In the genomic region with DNA sequence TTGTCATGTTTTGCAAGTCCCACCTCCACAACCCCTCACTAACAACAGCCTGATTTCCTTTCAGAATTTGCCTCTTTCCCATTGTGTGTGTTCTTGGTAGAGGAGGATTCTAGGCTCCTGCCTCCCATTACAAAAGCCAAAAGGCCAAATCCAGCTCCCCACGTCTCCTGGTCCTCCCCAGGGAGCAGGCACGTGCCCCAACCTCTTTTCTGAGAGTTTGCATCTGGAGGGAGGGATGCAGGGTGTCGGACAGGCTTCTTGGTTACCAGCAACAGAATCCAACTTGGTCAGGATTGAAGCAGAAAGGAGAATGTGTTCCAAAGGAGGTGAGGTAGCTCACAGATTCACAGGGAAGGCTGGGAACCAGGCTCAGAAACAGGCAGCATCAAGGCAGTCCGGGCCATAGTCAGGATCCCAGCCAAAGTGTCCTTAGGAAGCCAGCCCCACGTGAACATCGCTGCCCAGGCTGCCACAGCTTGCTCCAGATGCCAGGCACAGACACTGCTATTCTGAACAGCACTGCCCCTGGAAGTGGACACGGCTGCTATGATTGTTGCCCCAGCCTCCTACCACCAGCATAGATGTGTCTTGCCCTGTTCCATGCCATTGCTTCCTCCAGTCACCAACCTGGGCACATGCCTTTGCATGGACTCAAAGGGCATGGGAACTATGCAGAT, we compare ENCODE assay signal across 12 cellular contexts.
A peak's percentile ranks its signal among the peaks of the same experiment; 100 is the strongest.
DNase-seq lines count a peak whose midpoint lies in the region; ATAC-seq and TF ChIP-seq lines count a peak whose summit lies in the region.
"Had no signal": no experiment of that assay in that cellular context is flagged by ENCODE, and none has a peak within 500 bp of the region (broad histone marks: within the 10 kb centered on the region; RNA-seq: fewer than 3 reads in every experiment).

No MANE protein-coding gene starts in this region.

- H3K27ac ChIP-seq in GM23248 (peak overlapping the region; percentile 83), esophagus muscularis mucosa (replicated peaks in 1 of 4) (peak overlapping the region; percentile 74 to 82 (median 79)), mesendoderm (ENCODE audit: low read depth, low read length) (no peak overlapping the region), stomach smooth muscle (ENCODE audit: low read length) (peak overlapping the region; percentile 94), dorsolateral prefrontal cortex (no peak overlapping the region)
- H3K27ac ChIP-seq: HL-60 had no signal

- no peaks in the 10 kb centered on the region for H3K27me3 ChIP-seq in GM23248 (replicated peaks; ENCODE audit: insufficient read depth)
- no peaks in the 10 kb centered on the region for H3K27me3 ChIP-seq in esophagus muscularis mucosa
- H3K27me3 ChIP-seq in mesendoderm (ENCODE audit: insufficient read depth, low read length, poor library complexity), result no peaks in the 10 kb centered on the region
- no peaks in the 10 kb centered on the region for H3K27me3 ChIP-seq in stomach smooth muscle (ENCODE audit: control insufficient read depth in 1 of 2, insufficient read depth in 2 of 2, low read length in 2 of 2)
- H3K27me3 ChIP-seq in dorsolateral prefrontal cortex, result no peaks in the 10 kb centered on the region

- in situ Hi-C loops in GM23248 (cut with MboI), result no loop called here

- H2BK15ac ChIP-seq in mesendoderm (replicated peaks; ENCODE audit: low read depth), result no peak overlapping the region

- no peak overlapping the region for H3K4ac ChIP-seq in mesendoderm (ENCODE audit: low read depth, low read length)

- H3K4me1 ChIP-seq in GM23248 (ENCODE audit: insufficient read depth), result peaks cover 53% of the 10 kb centered on the region
- H3K4me1 ChIP-seq in esophagus muscularis mucosa, result peaks cover 55 to 71% (median 61%) of the 10 kb centered on the region in 4 donors
- H3K4me1 ChIP-seq in mesendoderm (ENCODE audit: control insufficient read depth, low read depth, low read length), result peaks cover 6% of the 10 kb centered on the region
- peaks cover 68% of the 10 kb centered on the region for H3K4me1 ChIP-seq in stomach smooth muscle (ENCODE audit: control insufficient read depth, insufficient read depth, low read length)

- peaks cover 3% of the 10 kb centered on the region for H3K36me3 Mint-ChIP-seq in T-helper 17 cell (ENCODE audit: low read depth)
- H3K36me3 Mint-ChIP-seq: activated naive CD8-positive, alpha-beta T cell treated with anti-CD3 and anti-CD28 coated beads for 36 hours had no signal

- H2AK5ac ChIP-seq in mesendoderm (ENCODE audit: low read length), result no peak overlapping the region

- no peak for TF ChIP-seq EP300 in esophagus muscularis mucosa (IDR thresholded peaks at IDR 0.05)

- intact Hi-C loops in esophagus muscularis mucosa (cut with DNase I) (no loop called here), dorsolateral prefrontal cortex (cut with DNase I) (no loop called here)

- H4K5ac ChIP-seq in mesendoderm (ENCODE audit: low read length), result no peak overlapping the region

- H3K4me3 Mint-ChIP-seq in T-helper 17 cell, result no peak overlapping the region
- H3K4me3 Mint-ChIP-seq: activated naive CD8-positive, alpha-beta T cell treated with anti-CD3 and anti-CD28 coated beads for 36 hours; effector memory CD8-positive, alpha-beta T cell had no signal

- no peak overlapping the region for H2BK120ac ChIP-seq in mesendoderm (ENCODE audit: low read depth, low read length)

- 38 to 41% methylated on average over 7 of the region's 7 CpGs for WGBS in GM23248 (ENCODE audit: low coverage in 1 of 2, low lambda C conversion rate in 2 of 2, missing lambda C conversion rate in 2 of 2), 2 experiments
- 45% methylated on average over 5 of the region's 7 CpGs for whole genome bisulfite sequencing in esophagus muscularis mucosa
- no CpG with 5 or more reads among the region's 7 CpGs for WGBS in mesendoderm (ENCODE audit: extremely low coverage, insufficient coverage, low lambda C conversion rate)

- peaks cover 4% of the 10 kb centered on the region for H3K4me1 Mint-ChIP-seq in T-helper 17 cell
- H3K4me1 Mint-ChIP-seq: activated naive CD8-positive, alpha-beta T cell treated with anti-CD3 and anti-CD28 coated beads for 36 hours had no signal

- ATAC-seq in T-helper 17 cell (no peak), GM21390 (IDR thresholded peaks at IDR 0.05; ENCODE audit: unreplicated experiment) (no peak)
- ATAC-seq: effector memory CD8-positive, alpha-beta T cell had no signal

- no peak overlapping the region for H3K27ac Mint-ChIP-seq in T-helper 17 cell
- H3K27ac Mint-ChIP-seq: activated naive CD8-positive, alpha-beta T cell treated with anti-CD3 and anti-CD28 coated beads for 36 hours; effector memory CD8-positive, alpha-beta T cell had no signal

- no peaks in the 10 kb centered on the region for H3K9me2 ChIP-seq in GM23248 (ENCODE audit: insufficient read depth)

- H3K4me3 ChIP-seq in GM23248, result no peak overlapping the region
- H3K4me3 ChIP-seq in esophagus muscularis mucosa, result no peak overlapping the region
- H3K4me3 ChIP-seq in mesendoderm (ENCODE audit: low read length), result no peak overlapping the region
- peak overlapping the region; percentile 12 to 44 for H3K4me3 ChIP-seq in stomach smooth muscle (ENCODE audit: low read length in 2 of 2)
- no peak overlapping the region for H3K4me3 ChIP-seq in dorsolateral prefrontal cortex

- TF ChIP-seq POLR2A in esophagus muscularis mucosa (IDR thresholded peaks at IDR 0.05; ENCODE audit: low read depth), result no peak

- H3K4me2 ChIP-seq in GM23248 (ENCODE audit: unreplicated experiment), result peak overlapping the region; percentile 16
- no peak overlapping the region for H3K4me2 ChIP-seq in mesendoderm (ENCODE audit: low read length)

- H3K36me3 ChIP-seq in GM23248 (ENCODE audit: low read depth) (no peaks in the 10 kb centered on the region), esophagus muscularis mucosa (no peaks in the 10 kb centered on the region), mesendoderm (ENCODE audit: control insufficient read depth, insufficient read depth, low read length) (no peaks in the 10 kb centered on the region), stomach smooth muscle (ENCODE audit: control insufficient read depth in 2 of 2, insufficient read depth in 2 of 2, low read length in 2 of 2) (no peaks in the 10 kb centered on the region)

- no peak overlapping the region for H2AFZ ChIP-seq in GM23248

- no peaks in the 10 kb centered on the region for H3K79me1 ChIP-seq in mesendoderm (ENCODE audit: low read length)

- TF ChIP-seq CTCF in esophagus muscularis mucosa (IDR thresholded peaks at IDR 0.05), result no peak
- no peak for TF ChIP-seq CTCF in dorsolateral prefrontal cortex (IDR thresholded peaks at IDR 0.05 in 54 of 56, conservative IDR thresholded peaks at IDR 0.05 in 2 of 56; ENCODE audit: low read depth in 1 of 56, partially characterized antibody in 56 of 56)

- H3K56ac ChIP-seq in mesendoderm (ENCODE audit: low read length), result peak overlapping the region; percentile 40

- DNase-seq in GM23248 (peak; percentile 57), esophagus muscularis mucosa (ENCODE audit: extremely low spot score) (no peak), mesendoderm (no peak), T-helper 17 cell (no peak), NCI-H2171 treated with DMSO at 0.1 percent for 48 hours (lab: John Stamatoyannopoulos, UW) (no peak), dorsolateral prefrontal cortex (no peak)
- DNase-seq: activated naive CD8-positive, alpha-beta T cell treated with anti-CD3 and anti-CD28 coated beads for 36 hours; effector memory CD8-positive, alpha-beta T cell; GDM1 had no signal

- peaks cover 39% of the 10 kb centered on the region for H3K27me3 Mint-ChIP-seq in T-helper 17 cell

- no peaks in the 10 kb centered on the region for H4K20me1 ChIP-seq in GM23248 (ENCODE audit: insufficient read depth)

- no peak overlapping the region for H2BK5ac ChIP-seq in mesendoderm (ENCODE audit: low read length)

- no peak overlapping the region for H4K8ac ChIP-seq in mesendoderm (ENCODE audit: low read depth, low read length)

- H3K18ac ChIP-seq in mesendoderm (ENCODE audit: low read length), result no peak overlapping the region

- H3K23ac ChIP-seq in mesendoderm (ENCODE audit: low read length), result no peak overlapping the region

- H3K9ac ChIP-seq in GM23248 (peak overlapping the region; percentile 50), mesendoderm (ENCODE audit: low read length) (no peak overlapping the region), stomach smooth muscle (ENCODE audit: low read length in 2 of 2) (peak overlapping the region in 1 of 2 donors; percentile 3)

- H3K9me3 ChIP-seq in GM23248 (ENCODE audit: low read depth) (no peaks in the 10 kb centered on the region), esophagus muscularis mucosa (no peaks in the 10 kb centered on the region), stomach smooth muscle (ENCODE audit: control insufficient read depth in 2 of 2, low read length in 2 of 2) (no peaks in the 10 kb centered on the region), T-helper 17 cell (ENCODE audit: control insufficient read depth, low read length, poor library complexity, severe bottlenecking) (no peaks in the 10 kb centered on the region)

- H3F3A ChIP-seq in GM23248 (ENCODE audit: insufficient read depth), result peaks cover 26% of the 10 kb centered on the region

- H3K79me2 ChIP-seq in GM23248 (ENCODE audit: insufficient read depth) (no peaks in the 10 kb centered on the region), mesendoderm (ENCODE audit: control insufficient read depth, insufficient read depth, low read length) (no peaks in the 10 kb centered on the region)

Comparison
In these comparisons a context has a peak if more than half of its experiments do, and no peak if none do; other contexts are left out.
1. H3K27ac ChIP-seq: peak in GM23248 (single experiment), esophagus muscularis mucosa (4 of 4) and stomach smooth muscle (single experiment); none in mesendoderm (single experiment) and dorsolateral prefrontal cortex (0 of 59).
2. H3K4me3 ChIP-seq: peak in stomach smooth muscle (2 of 2); none in GM23248 (single experiment), esophagus muscularis mucosa (0 of 4), mesendoderm (single experiment) and dorsolateral prefrontal cortex (0 of 59).